1 cellular context compared by ENCODE assay signal in genomic region chr10:27717191-27717590, GRCh38.
TF ChIP-seq lines count a peak whose summit lies in the region.

No MANE protein-coding gene starts in this region.

TF ChIP-seq in A549, 52 proteins besides CTCF, POLR2A, EP300 and RAD21 (continued from another document):
- TF ChIP-seq PBX3 (IDR thresholded peaks at IDR 0.05) (no peak), SREBF2 (IDR thresholded peaks at IDR 0.05) (no peak)
